Comparison of ENCODE assay signal across 8 cellular contexts in the genomic region with DNA sequence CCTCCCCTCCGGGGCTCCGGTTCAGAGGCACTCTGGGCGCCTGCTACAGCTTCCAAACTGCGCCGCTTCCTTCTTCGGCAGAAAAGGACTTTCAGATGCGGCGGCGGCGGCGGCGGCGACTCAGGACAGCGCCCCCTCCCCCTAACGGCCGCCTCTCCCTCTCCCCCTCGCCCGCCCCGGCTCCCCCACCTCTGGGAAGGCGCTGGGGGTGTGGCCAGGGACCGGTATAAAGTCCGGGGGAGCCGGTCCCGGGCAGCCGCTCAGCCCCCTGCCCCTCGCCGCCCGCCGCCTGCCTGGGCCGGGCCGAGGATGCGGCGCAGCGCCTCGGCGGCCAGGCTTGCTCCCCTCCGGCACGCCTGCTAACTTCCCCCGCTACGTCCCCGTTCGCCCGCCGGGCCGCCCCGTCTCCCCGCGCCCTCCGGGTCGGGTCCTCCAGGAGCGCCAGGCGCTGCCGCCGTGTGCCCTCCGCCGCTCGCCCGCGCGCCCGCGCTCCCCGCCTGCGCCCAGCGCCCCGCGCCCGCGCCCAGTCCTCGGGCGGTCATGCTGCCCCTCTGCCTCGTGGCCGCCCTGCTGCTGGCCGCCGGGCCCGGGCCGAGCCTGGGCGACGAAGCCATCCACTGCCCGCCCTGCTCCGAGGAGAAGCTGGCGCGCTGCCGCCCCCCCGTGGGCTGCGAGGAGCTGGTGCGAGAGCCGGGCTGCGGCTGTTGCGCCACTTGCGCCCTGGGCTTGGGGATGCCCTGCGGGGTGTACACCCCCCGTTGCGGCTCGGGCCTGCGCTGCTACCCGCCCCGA.
DNase-seq lines count a peak whose midpoint lies in the region; ATAC-seq, FAIRE-seq and TF ChIP-seq lines count a peak whose summit lies in the region.

A gene (plus strand): TSS at position 255 of the 792 bp plus-strand sequence. CDS start 286 bp downstream, at position 541.

- H3K4me1 ChIP-seq in effector memory CD4-positive, alpha-beta T cell (ENCODE audit: control insufficient read depth, insufficient read depth, low read length, poor library complexity, severe bottlenecking) = peaks cover 20% of the 10 kb centered on the region

- H3K27me3 ChIP-seq in effector memory CD4-positive, alpha-beta T cell (replicated peaks; ENCODE audit: control insufficient read depth, insufficient read depth, low read length, poor library complexity, severe bottlenecking) = no peaks in the 10 kb centered on the region

- ATAC-seq in HG03378 (IDR thresholded peaks at IDR 0.05; ENCODE audit: unreplicated experiment) = no peak

- no peaks in the 10 kb centered on the region for H3K9me3 ChIP-seq in effector memory CD4-positive, alpha-beta T cell (ENCODE audit: control insufficient read depth, low read length)

- DNase-seq in AG08395 (ENCODE audit: low spot score) = peak; percentile 80
- DNase-seq in H54 (ENCODE audit: insufficient read length, low spot score) = peak; percentile 74
- peak; percentile 11 for DNase-seq in NCI-H82 treated with DMSO at 0.1 percent for 48 hours (lab: John Stamatoyannopoulos, UW; ENCODE audit: unreplicated experiment)
- peak in 2 of 3 experiments; percentile 48 to 53 for DNase-seq in activated CD8-positive, alpha-beta memory T cell treated with anti-CD3 and anti-CD28 coated beads for 48 hours (ENCODE audit: low read depth in 2 of 3, low spot score in 2 of 3)
- DNase-seq in effector memory CD4-positive, alpha-beta T cell = peak; percentile 31 to 43 (median 36)
- peak; percentile 60 for DNase-seq in medulla oblongata (ENCODE audit: extremely low spot score)
- peak; percentile 28 for DNase-seq in stimulated activated CD8-positive, alpha-beta memory T cell treated with anti-CD3 and anti-CD28 coated beads, Interleukin-12 subunit alpha, Interleukin-12 subunit beta, amount 100 ng/mL, for 24 hours (ENCODE audit: extremely low read depth)

- peak within 1 kb of the TSS; percentile 61 for H3K4me3 ChIP-seq in effector memory CD4-positive, alpha-beta T cell (ENCODE audit: insufficient read depth, low read depth, low read length, poor library complexity, severe bottlenecking)

- H3K36me3 ChIP-seq in effector memory CD4-positive, alpha-beta T cell (ENCODE audit: control insufficient read depth, insufficient read depth, low read length) = no peaks in the 10 kb centered on the region

- H3K27ac ChIP-seq in effector memory CD4-positive, alpha-beta T cell (ENCODE audit: insufficient read depth, low read length, poor library complexity, severe bottlenecking) = peak within 1 kb of the TSS; percentile 11

- no peak for FAIRE-seq in H54 (lab: Jason Lieb, UNC)

- peak; percentile 24; the same call in 1 of the 2 replicates for TF ChIP-seq POLR2A in H54 (IDR thresholded peaks at IDR 0.05; ENCODE audit: low read depth, low read length)

Comparison
In these comparisons a context has a peak if more than half of its experiments do, and no peak if none do; other contexts are left out.
1. DNase-seq: peak in every context shown above with its lines; median percentile 80 in AG08395; 74 in H54; 60 in medulla oblongata; 50 in activated CD8-positive, alpha-beta memory T cell treated with anti-CD3 and anti-CD28 coated beads for 48 hours; 36 in effector memory CD4-positive, alpha-beta T cell; 28 in stimulated activated CD8-positive, alpha-beta memory T cell treated with anti-CD3 and anti-CD28 coated beads, Interleukin-12 subunit alpha, Interleukin-12 subunit beta, amount 100 ng/mL, for 24 hours; 11 in NCI-H82 treated with DMSO at 0.1 percent for 48 hours.